In genomic region chr15:44163370-44163769, GRCh38 we compare ENCODE assay signal across 29 cellular contexts. TPM values are rescaled to one million over a fixed set of nuclear protein-coding genes. Genes with fewer than 3 reads are reported as not detected.
"Had no signal": no experiment of that assay in that cellular context is flagged by ENCODE, and none has a peak within 500 bp of the region (broad histone marks: within the 10 kb centered on the region; RNA-seq: fewer than 3 reads in every experiment).

No MANE protein-coding gene starts in this region.

- DNase-seq: activated B cell treated with CpG ODN at 0.5 μM for 24 hours; activated CD4-positive, alpha-beta T cell treated with anti-CD3 and anti-CD28 coated beads for 36 hours; activated CD4-positive, alpha-beta T cell treated with anti-CD3 and anti-CD28 coated beads, Interleukin-2, amount 50 U/mL, for 4 hours; activated CD8-positive, alpha-beta memory T cell treated with anti-CD3 and anti-CD28 coated beads, Interleukin-2, amount 50 U/mL, for 48 hours; activated naive CD4-positive, alpha-beta T cell; activated T-cell treated with anti-CD3 and anti-CD28 coated beads, Interleukin-2, amount 50 U/mL, for 4 hours; adrenal gland; cortex of kidney; endodermal cell; esophagus squamous epithelium; foreskin melanocyte; left ventricle myocardium superior; mammary epithelial cell; midbrain; natural killer cell; retina; sigmoid colon; stimulated activated CD4-positive, alpha-beta T cell treated with anti-CD3 and anti-CD28 coated beads, Interleukin-4, amount 100 ng/mL, for 24 hours; stimulated activated naive CD4-positive, alpha-beta T cell treated with Interleukin-2 at 50 U/mL for 16 hours; T1000; upper lobe of right lung had no signal

- H3K4me3 Mint-ChIP-seq: activated B cell treated with CpG ODN at 0.5 μM for 24 hours; activated CD4-positive, alpha-beta T cell treated with anti-CD3 and anti-CD28 coated beads for 36 hours; activated naive CD8-positive, alpha-beta T cell; activated T-cell treated with anti-CD3 and anti-CD28 coated beads, Interleukin-2, amount 50 U/mL, for 4 hours; endodermal cell; natural killer cell; T-helper 1 cell treated with Interleukin-12 subunit alpha and Interleukin-12 subunit beta and Interleukin-4 antibody, amounts not matched to agents 30 μg/mL and 1 μg/mL, for 36 hours had no signal

- H2AFZ ChIP-seq: hepatocyte had no signal

- H3K27me3 ChIP-seq: adrenal gland, breast epithelium, hepatocyte, sigmoid colon, upper lobe of right lung had no signal

- H3K4me1 Mint-ChIP-seq: activated B cell treated with CpG ODN at 0.5 μM for 24 hours; activated CD4-positive, alpha-beta T cell treated with anti-CD3 and anti-CD28 coated beads for 36 hours; natural killer cell had no signal

- H3K9me3 Mint-ChIP-seq: activated B cell treated with CpG ODN at 0.5 μM for 24 hours; activated T-cell treated with anti-CD3 and anti-CD28 coated beads, Interleukin-2, amount 50 U/mL, for 4 hours; activated T-helper 2 cell treated with anti-CD3 and anti-CD28 coated beads, Interferon-gamma antibody, Interleukin-2, Interleukin-4, amounts not matched to agents 10 μg/mL and 5 μg/mL and 100 μg/mL, durations not matched to agents 14 hours and 24 hours and 36 hours; endodermal cell; natural killer cell; T-helper 1 cell treated with Interleukin-12 subunit alpha and Interleukin-12 subunit beta and Interleukin-4 antibody, amounts not matched to agents 30 μg/mL and 1 μg/mL, for 36 hours had no signal

- H3K4me1 ChIP-seq: breast epithelium, esophagus squamous epithelium, sigmoid colon, upper lobe of right lung had no signal

- H3K4me3 ChIP-seq: adrenal gland, breast epithelium, esophagus squamous epithelium, hepatocyte, sigmoid colon, smooth muscle cell, upper lobe of right lung had no signal

- H3K9me3 ChIP-seq: adrenal gland, breast epithelium, esophagus squamous epithelium, sigmoid colon, upper lobe of right lung had no signal

- H3K4me2 ChIP-seq: hepatocyte, smooth muscle cell had no signal

- H3K79me2 ChIP-seq: hepatocyte had no signal

- H3K27ac ChIP-seq: breast epithelium, esophagus squamous epithelium, hepatocyte, sigmoid colon, upper lobe of right lung had no signal

- H3K27ac Mint-ChIP-seq: activated B cell treated with CpG ODN at 0.5 μM for 24 hours; activated CD4-positive, alpha-beta T cell treated with anti-CD3 and anti-CD28 coated beads for 36 hours; activated naive CD8-positive, alpha-beta T cell; activated T-helper 2 cell treated with anti-CD3 and anti-CD28 coated beads, Interferon-gamma antibody, Interleukin-2, Interleukin-4, amounts not matched to agents 10 μg/mL and 5 μg/mL and 100 μg/mL, durations not matched to agents 14 hours and 24 hours and 36 hours; endodermal cell; natural killer cell; progenitor cell of endocrine pancreas; T-helper 1 cell treated with Interleukin-12 subunit alpha and Interleukin-12 subunit beta and Interleukin-4 antibody, amounts not matched to agents 30 μg/mL and 1 μg/mL, for 36 hours had no signal

- H3K36me3 ChIP-seq: adrenal gland, breast epithelium, esophagus squamous epithelium, sigmoid colon, upper lobe of right lung had no signal

- ATAC-seq: activated CD4-positive, alpha-beta T cell treated with anti-CD3 and anti-CD28 coated beads for 36 hours; activated T-cell treated with anti-CD3 and anti-CD28 coated beads, Interleukin-2, amount 50 U/mL, for 4 hours; left ventricle myocardium superior; natural killer cell; upper lobe of right lung had no signal

- H3K36me3 Mint-ChIP-seq: activated naive CD8-positive, alpha-beta T cell; natural killer cell had no signal

RNA-seq across cellular contexts. Expression of gene FRMD5, which starts 31.7 kb away (rescaled TPM):
- total RNA-seq: natural killer cell, osteocyte had no signal
